20 cellular contexts compared by ENCODE assay signal in the genomic region with DNA sequence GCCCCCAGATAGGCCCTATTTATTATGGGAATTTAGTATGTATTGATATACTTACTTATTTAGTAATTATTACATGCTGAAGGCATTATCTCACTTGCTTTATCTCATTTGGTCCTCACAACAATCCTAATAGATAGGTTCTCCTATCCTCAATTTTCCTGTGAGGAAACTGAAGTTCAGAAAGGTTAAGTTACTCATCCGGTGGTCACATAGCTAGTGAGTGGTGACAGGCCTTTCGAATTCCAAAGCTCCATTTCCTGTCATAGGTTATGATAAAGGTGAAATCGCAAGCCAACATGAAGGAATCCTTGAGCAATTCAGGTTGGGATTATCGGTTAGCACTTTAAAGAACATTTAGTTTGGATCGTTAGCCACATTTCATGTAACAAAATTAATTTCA. TPM values are rescaled to one million over a fixed set of nuclear protein-coding genes. Genes with fewer than 3 reads are reported as not detected.
DNase-seq lines count a peak whose midpoint lies in the region; ATAC-seq, FAIRE-seq and TF ChIP-seq lines count a peak whose summit lies in the region.
"Had no signal": no experiment of that assay in that cellular context is flagged by ENCODE, and none has a peak within 500 bp of the region (broad histone marks: within the 10 kb centered on the region; RNA-seq: fewer than 3 reads in every experiment).

No MANE protein-coding gene starts in this region.

- H3K27ac Mint-ChIP-seq in endothelial cell (ENCODE audit: unreplicated experiment), result peak overlapping the region; percentile 81
- peak overlapping the region; percentile 54 for H3K27ac Mint-ChIP-seq in osteocyte (ENCODE audit: unreplicated experiment)
- H3K27ac Mint-ChIP-seq: naive thymus-derived CD4-positive, alpha-beta T cell had no signal

- H3K4me1 ChIP-seq in vagina, result peaks cover 5% of the 10 kb centered on the region
- H3K4me1 ChIP-seq: parathyroid adenoma had no signal

- no peaks in the 10 kb centered on the region for H3K27me3 ChIP-seq in vagina
- H3K27me3 ChIP-seq: heart right ventricle, stomach, upper lobe of left lung had no signal

- no peak for ATAC-seq in GM19035 (IDR thresholded peaks at IDR 0.05; ENCODE audit: unreplicated experiment)
- ATAC-seq: heart right ventricle; K562; naive thymus-derived CD4-positive, alpha-beta T cell had no signal

- FAIRE-seq in H54 (lab: Jason Lieb, UNC) (peak; percentile 91), RCC 7860 (lab: Jason Lieb, UNC) (peak; percentile 96)
- FAIRE-seq: K562 had no signal

- intact Hi-C loops in vagina (cut with DNase I), result no loop called here

- H3K27ac ChIP-seq in vagina, result no peak overlapping the region
- H3K27ac ChIP-seq: parathyroid adenoma, stomach, upper lobe of left lung had no signal

- no peaks in the 10 kb centered on the region for H3K9me3 Mint-ChIP-seq in endothelial cell (ENCODE audit: unreplicated experiment)
- no peaks in the 10 kb centered on the region for H3K9me3 Mint-ChIP-seq in osteocyte (ENCODE audit: unreplicated experiment)
- H3K9me3 Mint-ChIP-seq: H9; naive thymus-derived CD4-positive, alpha-beta T cell had no signal

- peaks cover 0 to 19% of the 10 kb centered on the region in 2 donors for H3K36me3 ChIP-seq in vagina

- no peak for TF ChIP-seq POLR2A in H54 (IDR thresholded peaks at IDR 0.05; ENCODE audit: low read depth, low read length)
- no peak for TF ChIP-seq POLR2A in vagina (IDR thresholded peaks at IDR 0.05)

- no peak overlapping the region for H3K4me3 ChIP-seq in vagina
- H3K4me3 ChIP-seq: heart right ventricle, K562, lung, stomach, upper lobe of left lung had no signal

- in situ Hi-C loops in GM13976 (cut with MboI; ENCODE audit: low sequenced_read_pairs, unreplicated experiment), result no loop called here

- H3K27me3 Mint-ChIP-seq in endothelial cell (ENCODE audit: unreplicated experiment) (no peaks in the 10 kb centered on the region), osteocyte (ENCODE audit: unreplicated experiment) (no peaks in the 10 kb centered on the region)
- H3K27me3 Mint-ChIP-seq: naive thymus-derived CD4-positive, alpha-beta T cell had no signal

- no peaks in the 10 kb centered on the region for H3K9me3 ChIP-seq in vagina
- H3K9me3 ChIP-seq: heart right ventricle, stomach, upper lobe of left lung had no signal

- H3K4me3 Mint-ChIP-seq in endothelial cell (ENCODE audit: unreplicated experiment) (no peak overlapping the region), osteocyte (ENCODE audit: unreplicated experiment) (no peak overlapping the region)
- H3K4me3 Mint-ChIP-seq: H9; naive thymus-derived CD4-positive, alpha-beta T cell had no signal

- H3K36me3 Mint-ChIP-seq in endothelial cell (ENCODE audit: low read depth, unreplicated experiment) (no peaks in the 10 kb centered on the region), osteocyte (ENCODE audit: unreplicated experiment) (peaks cover 42% of the 10 kb centered on the region)

- peaks cover 30% of the 10 kb centered on the region for H3K4me1 Mint-ChIP-seq in endothelial cell (ENCODE audit: unreplicated experiment)
- H3K4me1 Mint-ChIP-seq in osteocyte (ENCODE audit: unreplicated experiment), result peaks cover 60% of the 10 kb centered on the region

- DNase-seq in H54 (ENCODE audit: insufficient read length, low spot score) (peak; percentile 18), RCC 7860 (ENCODE audit: low spot score) (peak; percentile 82), endothelial cell (ENCODE audit: low spot score) (no peak), osteocyte (ENCODE audit: extremely low spot score, unreplicated experiment) (no peak), vagina (ENCODE audit: extremely low spot score in 2 of 2) (no peak), GM13976 (ENCODE audit: low spot score) (no peak)
- DNase-seq: activated CD4-positive, alpha-beta T cell treated with anti-CD3 and anti-CD28 coated beads, Interleukin-2, amount 50 U/mL, for 4 hours; activated naive CD4-positive, alpha-beta T cell treated with anti-CD3 and anti-CD28 coated beads, Interleukin-2, amount 50 U/mL, for 16 hours; AML-193; H9; heart right ventricle; naive thymus-derived CD4-positive, alpha-beta T cell; NCI-H2029 treated with DMSO at 0.1 percent for 48 hours; NCI-H69; stomach; upper lobe of left lung had no signal

- TF ChIP-seq CTCF in endothelial cell (IDR thresholded peaks at IDR 0.05; ENCODE audit: unreplicated experiment), result no peak
- TF ChIP-seq CTCF in osteocyte (IDR thresholded peaks at IDR 0.05), result no peak
- no peak for TF ChIP-seq CTCF in vagina (IDR thresholded peaks at IDR 0.05)
- TF ChIP-seq CTCF in GM13976 (IDR thresholded peaks at IDR 0.05; ENCODE audit: borderline replicate concordance, control extremely low read depth, extremely low read depth, insufficient read depth, missing control alignments), result no peak

RNA-seq across cellular contexts. Expression of a gene that starts 33.3 kb away (rescaled TPM):
- total RNA-seq in endothelial cell (ENCODE audit: unreplicated experiment), result 44.9 TPM
- 53.6 and 63.3 TPM in 2 replicates for total RNA-seq in osteocyte
- total RNA-seq in vagina, result 78.6 TPM

Comparison
In these comparisons a context has a peak if more than half of its experiments do, and no peak if none do; other contexts are left out.
1. DNase-seq: peak in H54 (single experiment) and RCC 7860 (single experiment); none in endothelial cell (single experiment), osteocyte (single experiment), vagina (0 of 2) and GM13976 (single experiment).